Comparison of ENCODE assay signal across 1 cellular context in genomic region chr11:2778630-2779498, GRCh38.
TF ChIP-seq lines count a peak whose summit lies in the region.

No MANE protein-coding gene starts in this region.

TF ChIP-seq in K562, 482 proteins besides CTCF, POLR2A, EP300 and RAD21 (continued from another document and continues in another):
- TF ChIP-seq E2F8 (IDR thresholded peaks at IDR 0.05; ENCODE audit: low read depth, partially characterized antibody) (no peak), TCF7L2 (IDR thresholded peaks at IDR 0.05; ENCODE audit: low read depth, low read length) (peak; percentile 78), KDM1A (IDR thresholded peaks at IDR 0.05) (peak in 1 of 2 experiments; percentile 59; a peak in 2 of 4 replicates), GABPB1 (CRISPR knock-in tag; IDR thresholded peaks at IDR 0.05) (no peak), STAT6 (CRISPR knock-in tag; IDR thresholded peaks at IDR 0.05) (peak; percentile 95; the same call in 1 of the 2 replicates), BHLHE40 (IDR thresholded peaks at IDR 0.05; ENCODE audit: low read length) (peak; percentile 59; the same call in 1 of the 2 replicates), CCNT2 (IDR thresholded peaks at IDR 0.05; ENCODE audit: borderline replicate concordance, extremely low read depth, insufficient read length, low read depth, low read length) (peak; percentile 99), RBM39 (optimal IDR thresholded peaks at IDR 0.05; ENCODE audit: low read depth, low read length) (no peak), ARHGAP35 (IDR thresholded peaks at IDR 0.05; ENCODE audit: partially characterized antibody) (no peak), ZC3H8 (IDR thresholded peaks at IDR 0.05) (no peak), ZNF134 (CRISPR knock-in tag; conservative IDR thresholded peaks at IDR 0.05) (0 out of 2 replicates have a peak, but pooled peaks have one; percentile 19), ZNF584 (CRISPR knock-in tag; IDR thresholded peaks at IDR 0.05; ENCODE audit: low read depth) (peak; percentile 54; the same call in 1 of the 2 replicates), IRF1 (CRISPR knock-in tag; IDR thresholded peaks at IDR 0.05; ENCODE audit: borderline replicate concordance) (no peak), GTF2B (IDR thresholded peaks at IDR 0.05; ENCODE audit: extremely low read depth, insufficient read length) (no peak), SLC30A9 (CRISPR knock-in tag; IDR thresholded peaks at IDR 0.05) (no peak), MAFK (IDR thresholded peaks at IDR 0.05; ENCODE audit: low read length) (no peak), ZNF75A (CRISPR knock-in tag; IDR thresholded peaks at IDR 0.05) (no peak), MCM3 (IDR thresholded peaks at IDR 0.05) (no peak), RFX7 (CRISPR knock-in tag; IDR thresholded peaks at IDR 0.05) (no peak), SUPT5H (IDR thresholded peaks at IDR 0.05) (no peak), CCAR2 (IDR thresholded peaks at IDR 0.05; ENCODE audit: low read depth, low read length) (no peak), RBM25 (IDR thresholded peaks at IDR 0.05; ENCODE audit: low read depth, low read length, severe bottlenecking) (no peak), HDAC3 (IDR thresholded peaks at IDR 0.05; ENCODE audit: borderline replicate concordance, partially characterized antibody) (peak; percentile 94), PCBP1 (IDR thresholded peaks at IDR 0.05; ENCODE audit: low read depth, low read length, poor library complexity, severe bottlenecking) (no peak), DDX20 (tag; IDR thresholded peaks at IDR 0.05; ENCODE audit: low read depth) (no peak), STAT5B (CRISPR knock-in tag; IDR thresholded peaks at IDR 0.05) (no peak), ZNF717 (CRISPR knock-in tag; IDR thresholded peaks at IDR 0.05) (no peak), OTX1 (CRISPR knock-in tag; IDR thresholded peaks at IDR 0.05) (0 out of 2 replicates have a peak, but pooled peaks have one; percentile 28), TCF3 (CRISPR knock-in tag; IDR thresholded peaks at IDR 0.05) (peak; percentile 96), LEF1 (IDR thresholded peaks at IDR 0.05) (peak; percentile 99), CBX3 (IDR thresholded peaks at IDR 0.05; ENCODE audit: borderline replicate concordance in 1 of 2, low read length in 2 of 2) (0 out of 3 replicates have a peak, but pooled peaks of 1 of the 2 experiments have one; percentile 11), ETV6 (IDR thresholded peaks at IDR 0.05; ENCODE audit: borderline replicate concordance in 1 of 2, low read depth in 2 of 2, low read length in 1 of 2) (no peak; a peak in 1 of 4 replicates), ETV6 (CRISPR knock-in tag; IDR thresholded peaks at IDR 0.05; ENCODE audit: borderline replicate concordance) (no peak), XRCC5 (IDR thresholded peaks at IDR 0.05; ENCODE audit: low read depth, low read length) (no peak), NONO (IDR thresholded peaks at IDR 0.05; ENCODE audit: low read depth in 2 of 2, low read length in 1 of 2) (peak in 1 of 2 experiments; percentile 64; a peak in 1 of 4 replicates), CC2D1A (IDR thresholded peaks at IDR 0.05) (no peak), PTBP1 (IDR thresholded peaks at IDR 0.05; ENCODE audit: low read depth, low read length) (no peak), ZNF12 (CRISPR knock-in tag; IDR thresholded peaks at IDR 0.05) (no peak; the same call in 1 of the 2 replicates), NFXL1 (CRISPR knock-in tag; IDR thresholded peaks at IDR 0.05) (no peak), TAF9B (IDR thresholded peaks at IDR 0.05; ENCODE audit: partially characterized antibody) (no peak), AFF1 (IDR thresholded peaks at IDR 0.05; ENCODE audit: low read depth in 1 of 2, partially characterized antibody in 2 of 2) (no peak), SAP30 (IDR thresholded peaks at IDR 0.05; ENCODE audit: borderline replicate concordance, insufficient read depth, low read depth, low read length, poor library complexity, severe bottlenecking) (no peak), XRCC4 (IDR thresholded peaks at IDR 0.05; ENCODE audit: extremely low read depth, insufficient read depth, insufficient read length) (no peak), HNRNPUL1 (IDR thresholded peaks at IDR 0.05; ENCODE audit: low read length) (no peak), GABPB2 (CRISPR knock-in tag; conservative IDR thresholded peaks at IDR 0.05) (no peak), ZNF586 (CRISPR knock-in tag; conservative IDR thresholded peaks at IDR 0.05) (no peak)
- TF ChIP-seq, protein P1, sequence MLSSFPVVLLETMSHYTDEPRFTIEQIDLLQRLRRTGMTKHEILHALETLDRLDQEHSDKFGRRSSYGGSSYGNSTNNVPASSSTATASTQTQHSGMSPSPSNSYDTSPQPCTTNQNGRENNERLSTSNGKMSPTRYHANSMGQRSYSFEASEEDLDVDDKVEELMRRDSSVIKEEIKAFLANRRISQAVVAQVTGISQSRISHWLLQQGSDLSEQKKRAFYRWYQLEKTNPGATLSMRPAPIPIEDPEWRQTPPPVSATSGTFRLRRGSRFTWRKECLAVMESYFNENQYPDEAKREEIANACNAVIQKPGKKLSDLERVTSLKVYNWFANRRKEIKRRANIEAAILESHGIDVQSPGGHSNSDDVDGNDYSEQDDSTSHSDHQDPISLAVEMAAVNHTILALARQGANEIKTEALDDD (IDR thresholded peaks at IDR 0.05) = no peak
- TF ChIP-seq, protein P2, sequence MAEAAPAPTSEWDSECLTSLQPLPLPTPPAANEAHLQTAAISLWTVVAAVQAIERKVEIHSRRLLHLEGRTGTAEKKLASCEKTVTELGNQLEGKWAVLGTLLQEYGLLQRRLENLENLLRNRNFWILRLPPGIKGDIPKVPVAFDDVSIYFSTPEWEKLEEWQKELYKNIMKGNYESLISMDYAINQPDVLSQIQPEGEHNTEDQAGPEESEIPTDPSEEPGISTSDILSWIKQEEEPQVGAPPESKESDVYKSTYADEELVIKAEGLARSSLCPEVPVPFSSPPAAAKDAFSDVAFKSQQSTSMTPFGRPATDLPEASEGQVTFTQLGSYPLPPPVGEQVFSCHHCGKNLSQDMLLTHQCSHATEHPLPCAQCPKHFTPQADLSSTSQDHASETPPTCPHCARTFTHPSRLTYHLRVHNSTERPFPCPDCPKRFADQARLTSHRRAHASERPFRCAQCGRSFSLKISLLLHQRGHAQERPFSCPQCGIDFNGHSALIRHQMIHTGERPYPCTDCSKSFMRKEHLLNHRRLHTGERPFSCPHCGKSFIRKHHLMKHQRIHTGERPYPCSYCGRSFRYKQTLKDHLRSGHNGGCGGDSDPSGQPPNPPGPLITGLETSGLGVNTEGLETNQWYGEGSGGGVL (CRISPR knock-in tag; IDR thresholded peaks at IDR 0.05) = no peak
- TF ChIP-seq, protein P3, sequence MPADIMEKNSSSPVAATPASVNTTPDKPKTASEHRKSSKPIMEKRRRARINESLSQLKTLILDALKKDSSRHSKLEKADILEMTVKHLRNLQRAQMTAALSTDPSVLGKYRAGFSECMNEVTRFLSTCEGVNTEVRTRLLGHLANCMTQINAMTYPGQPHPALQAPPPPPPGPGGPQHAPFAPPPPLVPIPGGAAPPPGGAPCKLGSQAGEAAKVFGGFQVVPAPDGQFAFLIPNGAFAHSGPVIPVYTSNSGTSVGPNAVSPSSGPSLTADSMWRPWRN (IDR thresholded peaks at IDR 0.05; ENCODE audit: low read depth) = peak; percentile 75
- TF ChIP-seq, protein P4, sequence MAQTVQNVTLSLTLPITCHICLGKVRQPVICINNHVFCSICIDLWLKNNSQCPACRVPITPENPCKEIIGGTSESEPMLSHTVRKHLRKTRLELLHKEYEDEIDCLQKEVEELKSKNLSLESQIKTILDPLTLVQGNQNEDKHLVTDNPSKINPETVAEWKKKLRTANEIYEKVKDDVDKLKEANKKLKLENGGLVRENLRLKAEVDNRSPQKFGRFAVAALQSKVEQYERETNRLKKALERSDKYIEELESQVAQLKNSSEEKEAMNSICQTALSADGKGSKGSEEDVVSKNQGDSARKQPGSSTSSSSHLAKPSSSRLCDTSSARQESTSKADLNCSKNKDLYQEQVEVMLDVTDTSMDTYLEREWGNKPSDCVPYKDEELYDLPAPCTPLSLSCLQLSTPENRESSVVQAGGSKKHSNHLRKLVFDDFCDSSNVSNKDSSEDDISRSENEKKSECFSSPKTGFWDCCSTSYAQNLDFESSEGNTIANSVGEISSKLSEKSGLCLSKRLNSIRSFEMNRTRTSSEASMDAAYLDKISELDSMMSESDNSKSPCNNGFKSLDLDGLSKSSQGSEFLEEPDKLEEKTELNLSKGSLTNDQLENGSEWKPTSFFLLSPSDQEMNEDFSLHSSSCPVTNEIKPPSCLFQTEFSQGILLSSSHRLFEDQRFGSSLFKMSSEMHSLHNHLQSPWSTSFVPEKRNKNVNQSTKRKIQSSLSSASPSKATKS (CRISPR knock-in tag; IDR thresholded peaks at IDR 0.05) = no peak
- TF ChIP-seq, protein P5, sequence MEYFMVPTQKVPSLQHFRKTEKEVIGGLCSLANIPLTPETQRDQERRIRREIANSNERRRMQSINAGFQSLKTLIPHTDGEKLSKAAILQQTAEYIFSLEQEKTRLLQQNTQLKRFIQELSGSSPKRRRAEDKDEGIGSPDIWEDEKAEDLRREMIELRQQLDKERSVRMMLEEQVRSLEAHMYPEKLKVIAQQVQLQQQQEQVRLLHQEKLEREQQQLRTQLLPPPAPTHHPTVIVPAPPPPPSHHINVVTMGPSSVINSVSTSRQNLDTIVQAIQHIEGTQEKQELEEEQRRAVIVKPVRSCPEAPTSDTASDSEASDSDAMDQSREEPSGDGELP (CRISPR knock-in tag; IDR thresholded peaks at IDR 0.05; ENCODE audit: borderline replicate concordance) = peak; percentile 47; the same call in 1 of the 2 replicates
